ENCODE assay signal across 17 cellular contexts in genomic region chr11:28808771-28809170, GRCh38.
DNase-seq lines count a peak whose midpoint lies in the region; ATAC-seq, FAIRE-seq and TF ChIP-seq lines count a peak whose summit lies in the region.
"Had no signal": no experiment of that assay in that cellular context is flagged by ENCODE, and none has a peak within 500 bp of the region (broad histone marks: within the 10 kb centered on the region; RNA-seq: fewer than 3 reads in every experiment).

No MANE protein-coding gene starts in this region.

- H3K27ac Mint-ChIP-seq in T-cell: no peak overlapping the region
- H3K27ac Mint-ChIP-seq: CD4-positive, CD25-positive, alpha-beta regulatory T cell had no signal

- TF ChIP-seq CTCF in A549 (IDR thresholded peaks at IDR 0.05) (no peak), bronchial epithelial cell (IDR thresholded peaks at IDR 0.05; ENCODE audit: insufficient read depth, low read length, severe bottlenecking) (no peak)

- H3K4me3 Mint-ChIP-seq in T-cell: no peak overlapping the region
- H3K4me3 Mint-ChIP-seq: CD4-positive, CD25-positive, alpha-beta regulatory T cell had no signal

- peaks cover 16% of the 10 kb centered on the region for H3K4me1 ChIP-seq in A549
- H3K4me1 ChIP-seq: SJCRH30 had no signal

- TF ChIP-seq RAD21 in A549 (conservative IDR thresholded peaks at IDR 0.05 in 1 of 2, IDR thresholded peaks at IDR 0.05 in 1 of 2): no peak

- no peak for FAIRE-seq in A549 (lab: Jason Lieb, UNC)
- FAIRE-seq in bronchial epithelial cell (lab: Jason Lieb, UNC): peak; percentile 80

- TF ChIP-seq EP300 in A549 (IDR thresholded peaks at IDR 0.05): no peak

- peak overlapping the region; percentile 7 to 49; a peak in 2 of 6 replicates for H3K27ac ChIP-seq in A549
- H3K27ac ChIP-seq: SJCRH30 had no signal

- POLR2A ChIA-PET in A549 (lab: Yijun Ruan, JAX) (no interaction called here), T-cell (lab: Charles Lee) (no interaction called here)

- no peak for TF ChIP-seq POLR2A in A549 (IDR thresholded peaks at IDR 0.05; ENCODE audit: low read length)

- H3K4me1 Mint-ChIP-seq in T-cell: no peaks in the 10 kb centered on the region
- H3K4me1 Mint-ChIP-seq: CD4-positive, CD25-positive, alpha-beta regulatory T cell had no signal

- no peak for ATAC-seq in A549
- no peak for ATAC-seq in T-cell (replicated peaks in 1 of 4)
- no peak for ATAC-seq in GM18517 (IDR thresholded peaks at IDR 0.05; ENCODE audit: unreplicated experiment)

- peaks cover 10 to 24% (median 17%) of the 10 kb centered on the region in 3 donors for H3K9me3 Mint-ChIP-seq in T-cell

- no peaks in the 10 kb centered on the region for H3K36me3 ChIP-seq in bronchial epithelial cell (ENCODE audit: control insufficient read depth, insufficient read depth, low read length)
- H3K36me3 ChIP-seq: SJCRH30 had no signal

- DNase-seq in A549 (ENCODE audit: low read depth in 1 of 2, low spot score in 1 of 2) (no peak), DMS53 (lab: John Stamatoyannopoulos, UW) (peak; percentile 62), NCI-H146 (lab: John Stamatoyannopoulos, UW) (peak; percentile 50), bronchial epithelial cell (ENCODE audit: low read depth) (peak; percentile 97), T-cell (no peak), hippocampal formation (lab: John Stamatoyannopoulos, UW) (no peak), UCSD-AML1 (lab: John Stamatoyannopoulos, UW; ENCODE audit: unreplicated experiment) (no peak)
- DNase-seq: ACHN; CD4-positive, CD25-positive, alpha-beta regulatory T cell; EL; MV-4-11; NCI-H1436; NCI-H2107; NCI-H226; NCI-H748 treated with DMSO at 0.1 percent for 48 hours; SJCRH30 had no signal

- H3K27me3 ChIP-seq in bronchial epithelial cell (ENCODE audit: control insufficient read depth, insufficient read depth, low read length): no peaks in the 10 kb centered on the region
- H3K27me3 ChIP-seq: SJCRH30 had no signal

- H3K4me3 ChIP-seq in A549 (no peak overlapping the region), bronchial epithelial cell (ENCODE audit: low read depth, low read length) (no peak overlapping the region)
- H3K4me3 ChIP-seq: SJCRH30 had no signal

- H3K36me3 Mint-ChIP-seq in T-cell: no peaks in the 10 kb centered on the region
- H3K36me3 Mint-ChIP-seq: CD4-positive, CD25-positive, alpha-beta regulatory T cell had no signal

- H3K9me3 ChIP-seq in A549: no peaks in the 10 kb centered on the region
- H3K9me3 ChIP-seq: SJCRH30 had no signal

- no peak overlapping the region for H3K4me2 ChIP-seq in A549

- CTCF ChIA-PET in A549 (lab: Yijun Ruan, JAX) (no interaction called here), T-cell (lab: Charles Lee) (no interaction called here)

- no peaks in the 10 kb centered on the region for H3K27me3 Mint-ChIP-seq in T-cell
- H3K27me3 Mint-ChIP-seq: CD4-positive, CD25-positive, alpha-beta regulatory T cell had no signal

TF ChIP-seq in A549, 52 proteins besides CTCF, POLR2A, EP300 and RAD21:
- no peak for TF ChIP-seq JUNB (IDR thresholded peaks at IDR 0.05)
- TF ChIP-seq ZNF302 (CRISPR knock-in tag; IDR thresholded peaks at IDR 0.05): no peak
- TF ChIP-seq PHF8 (IDR thresholded peaks at IDR 0.05; ENCODE audit: borderline replicate concordance, low read depth): no peak
- TF ChIP-seq ZFP36 (IDR thresholded peaks at IDR 0.05; ENCODE audit: borderline replicate concordance, partially characterized antibody): no peak
- no peak for TF ChIP-seq RFX5 (IDR thresholded peaks at IDR 0.05)
- TF ChIP-seq FOSL2 (IDR thresholded peaks at IDR 0.05): no peak
- no peak for TF ChIP-seq FOSL2 (CRISPR knock-in tag; IDR thresholded peaks at IDR 0.05)
- TF ChIP-seq MAX (IDR thresholded peaks at IDR 0.05): no peak
- no peak for TF ChIP-seq KDM1A (IDR thresholded peaks at IDR 0.05; ENCODE audit: low read depth)
- TF ChIP-seq CEBPB (IDR thresholded peaks at IDR 0.05): no peak
- no peak for TF ChIP-seq HMGXB4 (CRISPR knock-in tag; IDR thresholded peaks at IDR 0.05; ENCODE audit: borderline replicate concordance)
- no peak for TF ChIP-seq SREBF2 (IDR thresholded peaks at IDR 0.05)
- TF ChIP-seq POLR2AphosphoS2 (conservative IDR thresholded peaks at IDR 0.05; ENCODE audit: low read length): no peak
- no peak for TF ChIP-seq GATA3 (IDR thresholded peaks at IDR 0.05; ENCODE audit: borderline replicate concordance)
- no peak for TF ChIP-seq EHMT2 (IDR thresholded peaks at IDR 0.05; ENCODE audit: low read depth)
- no peak for TF ChIP-seq MAZ (IDR thresholded peaks at IDR 0.05; ENCODE audit: borderline replicate concordance, low read depth, low read length)
- TF ChIP-seq CHD2 (IDR thresholded peaks at IDR 0.05; ENCODE audit: low read length, partially characterized antibody): no peak
TF ChIP-seq in A549: peak in this region for 0.

Comparison
In these comparisons a context has a peak if more than half of its experiments do, and no peak if none do; other contexts are left out.
1. DNase-seq: peak in DMS53 (single experiment), NCI-H146 (single experiment) and bronchial epithelial cell (single experiment); none in A549 (0 of 2), T-cell (0 of 34), hippocampal formation (0 of 2) and UCSD-AML1 (single experiment).